Comparison of ENCODE assay signal across 26 cellular contexts in genomic region chr5:3796736-3797135, GRCh38.
"Had no signal": no experiment of that assay in that cellular context is flagged by ENCODE, and none has a peak within 500 bp of the region (broad histone marks: within the 10 kb centered on the region; RNA-seq: fewer than 3 reads in every experiment).

No MANE protein-coding gene starts in this region.

- H3K4me3 ChIP-seq: coronary artery, dorsolateral prefrontal cortex, esophagus squamous epithelium, gastrocnemius medialis, heart left ventricle, hepatocyte, left lung, lower lobe of right lung, mucosa of descending colon had no signal

- H3K9me3 ChIP-seq: esophagus squamous epithelium, gastrocnemius medialis, left lung, lower lobe of right lung had no signal

- H2AFZ ChIP-seq: hepatocyte had no signal

- H3K36me3 ChIP-seq: esophagus squamous epithelium, gastrocnemius medialis, heart left ventricle, left lung, lower lobe of right lung had no signal

- ATAC-seq: esophagus mucosa, gastrocnemius medialis, heart left ventricle, left lung, left ventricle myocardium superior, lower lobe of right lung, mucosa of descending colon had no signal

- DNase-seq: dermis blood vessel endothelial cell; dorsolateral prefrontal cortex; effector CD4-positive, alpha-beta T cell; effector memory CD4-positive, alpha-beta T cell; erythroblast; esophagus squamous epithelium; foreskin fibroblast; foreskin melanocyte; gastrocnemius medialis; heart left ventricle; hypothalamus; immature natural killer cell; islet precursor cell; kidney; kidney glomerular epithelial cell; left lung; left ventricle myocardium superior; lower lobe of right lung; mesenchymal stem cell; mucosa of descending colon had no signal

- H3K4me1 ChIP-seq: esophagus squamous epithelium, gastrocnemius medialis, heart left ventricle, left lung, lower lobe of right lung had no signal

- H3K27me3 ChIP-seq: esophagus squamous epithelium, gastrocnemius medialis, heart left ventricle, hepatocyte, left lung had no signal

- H3K4me2 ChIP-seq: hepatocyte had no signal

- H3K27ac ChIP-seq: coronary artery, dorsolateral prefrontal cortex, epithelial cell of prostate, esophagus squamous epithelium, gastrocnemius medialis, heart left ventricle, hepatocyte, left lung, lower lobe of right lung had no signal

- FAIRE-seq: colon, endometrium, kidney had no signal

- H3K79me2 ChIP-seq: hepatocyte had no signal
